Comparison of ENCODE assay signal across 1 cellular context in genomic region chr11:86069408-86070086, GRCh38.
TF ChIP-seq lines count a peak whose summit lies in the region.

No MANE protein-coding gene starts in this region.

TF ChIP-seq in GM12878, 131 proteins besides CTCF, POLR2A, EP300 and RAD21 (continued from another document and continues in another):
- TF ChIP-seq PRDM15 (CRISPR knock-in tag; IDR thresholded peaks at IDR 0.05) (no peak), ATF3 (IDR thresholded peaks at IDR 0.05; ENCODE audit: borderline replicate concordance, extremely low read depth, low read depth, low read length) (no peak), ZSCAN29 (IDR thresholded peaks at IDR 0.05) (no peak), ELK1 (IDR thresholded peaks at IDR 0.05; ENCODE audit: low read depth, low read length) (no peak), RUNX3 (IDR thresholded peaks at IDR 0.05; ENCODE audit: low read length) (peak; percentile 83), SUZ12 (IDR thresholded peaks at IDR 0.05; ENCODE audit: unreplicated experiment) (no peak), LARP7 (IDR thresholded peaks at IDR 0.05) (no peak), SMARCA5 (IDR thresholded peaks at IDR 0.05) (peak; percentile 20; the same call in 1 of the 2 replicates), NR2C1 (IDR thresholded peaks at IDR 0.05) (no peak), FOS (IDR thresholded peaks at IDR 0.05; ENCODE audit: borderline replicate concordance, extremely low read depth, insufficient read length) (no peak), KLF5 (IDR thresholded peaks at IDR 0.05; ENCODE audit: partially characterized antibody) (peak; percentile 81), MAX (IDR thresholded peaks at IDR 0.05; ENCODE audit: low read depth, low read length) (no peak; the same call in 1 of the 2 replicates), ATF2 (IDR thresholded peaks at IDR 0.05; ENCODE audit: low read length) (peak; percentile 81; the same call in 1 of the 2 replicates), CHD1 (IDR thresholded peaks at IDR 0.05; ENCODE audit: low read depth, low read length) (no peak), FOXK2 (IDR thresholded peaks at IDR 0.05) (no peak), FOXM1 (IDR thresholded peaks at IDR 0.05; ENCODE audit: low read depth, low read length) (peak; percentile 46; the same call in 1 of the 2 replicates), EGR1 (IDR thresholded peaks at IDR 0.05; ENCODE audit: borderline replicate concordance in 1 of 2, low read depth in 2 of 2, low read length in 2 of 2) (no peak; a peak in 1 of 3 replicates), SMAD1 (IDR thresholded peaks at IDR 0.05; ENCODE audit: low read depth, partially characterized antibody) (no peak), RELA (IDR thresholded peaks at IDR 0.05; ENCODE audit: borderline replicate concordance, partially characterized antibody) (no peak), STAT1 (conservative IDR thresholded peaks at IDR 0.05) (no peak), RBBP5 (conservative IDR thresholded peaks at IDR 0.05) (no peak), SIN3A (IDR thresholded peaks at IDR 0.05; ENCODE audit: low read depth, low read length) (no peak), EED (IDR thresholded peaks at IDR 0.05; ENCODE audit: low read depth) (peak; percentile 77), BACH1 (IDR thresholded peaks at IDR 0.05; ENCODE audit: borderline replicate concordance) (no peak), TCF7 (IDR thresholded peaks at IDR 0.05; ENCODE audit: borderline replicate concordance) (no peak), PAX8 (IDR thresholded peaks at IDR 0.05) (no peak), ZNF274 (IDR thresholded peaks at IDR 0.05; ENCODE audit: insufficient read depth, insufficient read length) (no peak), HDGF (IDR thresholded peaks at IDR 0.05) (0 out of 2 replicates have a peak, but pooled peaks have one; percentile 12), ZNF217 (IDR thresholded peaks at IDR 0.05) (no peak), POLR2AphosphoS2 (IDR thresholded peaks at IDR 0.05; ENCODE audit: low read depth, low read length) (no peak), HDAC2 (IDR thresholded peaks at IDR 0.05) (no peak), ETV6 (conservative IDR thresholded peaks at IDR 0.05 in 1 of 2, IDR thresholded peaks at IDR 0.05 in 1 of 2; ENCODE audit: borderline replicate concordance in 1 of 2, low read depth in 1 of 2) (no peak; a peak in 1 of 4 replicates), CEBPB (IDR thresholded peaks at IDR 0.05; ENCODE audit: borderline replicate concordance in 1 of 2, low read depth in 2 of 2, low read length in 2 of 2) (no peak), ZNF24 (IDR thresholded peaks at IDR 0.05) (no peak), CBFB (IDR thresholded peaks at IDR 0.05; ENCODE audit: low read depth) (peak; percentile 84), BCL11A (IDR thresholded peaks at IDR 0.05; ENCODE audit: low read depth, low read length) (peak; percentile 54), USF1 (IDR thresholded peaks at IDR 0.05; ENCODE audit: borderline replicate concordance, extremely low read length, insufficient read depth, low read depth, low read length) (no peak), SREBF2 (IDR thresholded peaks at IDR 0.05; ENCODE audit: low read length) (no peak), ZNF622 (IDR thresholded peaks at IDR 0.05) (no peak), SREBF1 (IDR thresholded peaks at IDR 0.05; ENCODE audit: low read length) (0 out of 2 replicates have a peak, but pooled peaks have one; percentile 32), MXI1 (IDR thresholded peaks at IDR 0.05; ENCODE audit: low read depth, low read length) (peak; percentile 61; the same call in 1 of the 2 replicates), ASH2L (IDR thresholded peaks at IDR 0.05; ENCODE audit: borderline replicate concordance, low read depth) (no peak), CHD2 (IDR thresholded peaks at IDR 0.05; ENCODE audit: borderline replicate concordance, low read depth, low read length) (peak; percentile 22; the same call in 1 of the 2 replicates), NFYA (IDR thresholded peaks at IDR 0.05; ENCODE audit: borderline replicate concordance, low read depth, low read length) (no peak), NFXL1 (IDR thresholded peaks at IDR 0.05; ENCODE audit: borderline replicate concordance) (no peak), POLR2AphosphoS5 (IDR thresholded peaks at IDR 0.05; ENCODE audit: low read length) (peak; percentile 58; the same call in 1 of the 2 replicates), WRNIP1 (IDR thresholded peaks at IDR 0.05; ENCODE audit: borderline replicate concordance, low read depth, low read length) (no peak), PAX5 (IDR thresholded peaks at IDR 0.05; ENCODE audit: borderline replicate concordance, low read depth, low read length) (peak; percentile 69; the same call in 1 of the 2 replicates), JUND (IDR thresholded peaks at IDR 0.05; ENCODE audit: low read depth, low read length) (no peak; the same call in 1 of the 2 replicates), ZNF687 (IDR thresholded peaks at IDR 0.05) (peak; percentile 77), SIX5 (IDR thresholded peaks at IDR 0.05; ENCODE audit: low read depth, low read length, severe bottlenecking) (no peak), RFX5 (IDR thresholded peaks at IDR 0.05; ENCODE audit: low read depth, low read length) (no peak), YBX1 (IDR thresholded peaks at IDR 0.05) (no peak)
- TF ChIP-seq, protein P1, sequence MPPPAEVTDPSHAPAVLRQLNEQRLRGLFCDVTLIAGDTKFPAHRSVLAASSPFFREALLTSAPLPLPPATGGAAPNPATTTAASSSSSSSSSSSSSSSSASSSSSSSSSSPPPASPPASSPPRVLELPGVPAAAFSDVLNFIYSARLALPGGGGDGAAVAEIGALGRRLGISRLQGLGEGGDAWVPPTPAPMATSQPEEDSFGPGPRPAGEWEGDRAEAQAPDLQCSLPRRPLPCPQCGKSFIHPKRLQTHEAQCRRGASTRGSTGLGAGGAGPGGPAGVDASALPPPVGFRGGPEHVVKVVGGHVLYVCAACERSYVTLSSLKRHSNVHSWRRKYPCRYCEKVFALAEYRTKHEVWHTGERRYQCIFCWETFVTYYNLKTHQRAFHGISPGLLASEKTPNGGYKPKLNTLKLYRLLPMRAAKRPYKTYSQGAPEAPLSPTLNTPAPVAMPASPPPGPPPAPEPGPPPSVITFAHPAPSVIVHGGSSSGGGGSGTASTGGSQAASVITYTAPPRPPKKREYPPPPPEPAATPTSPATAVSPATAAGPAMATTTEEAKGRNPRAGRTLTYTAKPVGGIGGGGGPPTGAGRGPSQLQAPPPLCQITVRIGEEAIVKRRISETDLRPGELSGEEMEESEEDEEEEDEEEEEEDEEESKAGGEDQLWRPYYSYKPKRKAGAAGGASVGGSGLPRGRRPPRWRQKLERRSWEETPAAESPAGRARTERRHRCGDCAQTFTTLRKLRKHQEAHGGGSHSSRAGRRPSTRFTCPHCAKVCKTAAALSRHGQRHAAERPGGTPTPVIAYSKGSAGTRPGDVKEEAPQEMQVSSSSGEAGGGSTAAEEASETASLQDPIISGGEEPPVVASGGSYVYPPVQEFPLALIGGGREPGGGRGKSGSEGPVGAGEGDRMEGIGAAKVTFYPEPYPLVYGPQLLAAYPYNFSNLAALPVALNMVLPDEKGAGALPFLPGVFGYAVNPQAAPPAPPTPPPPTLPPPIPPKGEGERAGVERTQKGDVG (CRISPR knock-in tag; IDR thresholded peaks at IDR 0.05), result no peak
- TF ChIP-seq, protein P2, sequence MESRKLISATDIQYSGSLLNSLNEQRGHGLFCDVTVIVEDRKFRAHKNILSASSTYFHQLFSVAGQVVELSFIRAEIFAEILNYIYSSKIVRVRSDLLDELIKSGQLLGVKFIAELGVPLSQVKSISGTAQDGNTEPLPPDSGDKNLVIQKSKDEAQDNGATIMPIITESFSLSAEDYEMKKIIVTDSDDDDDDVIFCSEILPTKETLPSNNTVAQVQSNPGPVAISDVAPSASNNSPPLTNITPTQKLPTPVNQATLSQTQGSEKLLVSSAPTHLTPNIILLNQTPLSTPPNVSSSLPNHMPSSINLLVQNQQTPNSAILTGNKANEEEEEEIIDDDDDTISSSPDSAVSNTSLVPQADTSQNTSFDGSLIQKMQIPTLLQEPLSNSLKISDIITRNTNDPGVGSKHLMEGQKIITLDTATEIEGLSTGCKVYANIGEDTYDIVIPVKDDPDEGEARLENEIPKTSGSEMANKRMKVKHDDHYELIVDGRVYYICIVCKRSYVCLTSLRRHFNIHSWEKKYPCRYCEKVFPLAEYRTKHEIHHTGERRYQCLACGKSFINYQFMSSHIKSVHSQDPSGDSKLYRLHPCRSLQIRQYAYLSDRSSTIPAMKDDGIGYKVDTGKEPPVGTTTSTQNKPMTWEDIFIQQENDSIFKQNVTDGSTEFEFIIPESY (IDR thresholded peaks at IDR 0.05), result no peak
